ENCODE assay signal across 23 cellular contexts in genomic region chr2:71150082-71150816, GRCh38. TPM values are rescaled to one million over a fixed set of nuclear protein-coding genes. Genes with fewer than 3 reads are reported as not detected.
DNase-seq lines count a peak whose midpoint lies in the region; ATAC-seq, FAIRE-seq and TF ChIP-seq lines count a peak whose summit lies in the region.
"Had no signal": no experiment of that assay in that cellular context is flagged by ENCODE, and none has a peak within 500 bp of the region (broad histone marks: within the 10 kb centered on the region; RNA-seq: fewer than 3 reads in every experiment).

No MANE protein-coding gene starts in this region.

- H3K4me1 Mint-ChIP-seq in immature natural killer cell: peaks cover 0 to 1% of the 10 kb centered on the region in 2 donors

- TF ChIP-seq POLR2A in breast epithelium (IDR thresholded peaks at IDR 0.05) (no peak), testis (IDR thresholded peaks at IDR 0.05) (no peak)

- H3K27me3 ChIP-seq in mammary epithelial cell (ENCODE audit: insufficient read depth, low read length): no peaks in the 10 kb centered on the region
- no peaks in the 10 kb centered on the region for H3K27me3 ChIP-seq in breast epithelium
- H3K27me3 ChIP-seq in bronchial epithelial cell (ENCODE audit: control insufficient read depth, insufficient read depth, low read length): no peaks in the 10 kb centered on the region
- no peaks in the 10 kb centered on the region for H3K27me3 ChIP-seq in testis
- H3K27me3 ChIP-seq: uterus had no signal

- WGBS in mammary epithelial cell (ENCODE audit: low coverage, missing lambda C conversion rate): 38% methylated on average over 3 of the region's 3 CpGs
- WGBS in testis, 2 donors: 40 to 57% methylated on average over 3 of the region's 3 CpGs

- CTCF ChIA-PET in mammary epithelial cell (lab: Charles Lee; ENCODE audit: low non-redundant PET): interaction anchor here (0.5 to 0.6 kb wide), 2 partner anchors 81 to 311 kb away, joined by 6 to 7 read pairs; no protein-coding TSS in a partner anchor

- no peaks in the 10 kb centered on the region for H3K79me2 ChIP-seq in mammary epithelial cell (ENCODE audit: insufficient read depth, low read length)

- dilution Hi-C loops in mammary epithelial cell (cut with HindIII; ENCODE audit: low sequenced_read_pairs): no loop called here

- H3K27ac ChIP-seq in mammary epithelial cell (ENCODE audit: insufficient read depth, low read depth, low read length) (no peak overlapping the region), breast epithelium (no peak overlapping the region), testis (no peak overlapping the region)
- H3K27ac ChIP-seq: HL-60, uterus had no signal

- no peak for ATAC-seq in GM21390 (IDR thresholded peaks at IDR 0.05; ENCODE audit: unreplicated experiment)
- ATAC-seq: activated CD4-positive, CD25-positive, alpha-beta regulatory T cell treated with anti-CD3 and anti-CD28 coated beads, Interleukin-2, amount 50 U/mL, for 24 hours had no signal

- H3K4me3 Mint-ChIP-seq in immature natural killer cell: no peak overlapping the region
- H3K4me3 Mint-ChIP-seq: CD4-positive, CD25-positive, alpha-beta regulatory T cell had no signal

- DNase-seq in mammary epithelial cell (peak; percentile 28), breast epithelium (ENCODE audit: low spot score in 2 of 2) (no peak), bronchial epithelial cell (ENCODE audit: low read depth) (peak; percentile 48), immature natural killer cell (no peak), testis (peak; percentile 33), ecto neural progenitor cell (ENCODE audit: low spot score) (no peak)
- no peak for DNase-seq in stimulated activated CD4-positive, alpha-beta T cell treated with anti-CD3 and anti-CD28 coated beads, Interleukin-15, amount 100 ng/mL, for 24 hours
- DNase-seq: amygdala; CD4-positive, CD25-positive, alpha-beta regulatory T cell; DMS79 treated with DMSO at 0.1 percent for 48 hours; foreskin melanocyte; KBM-7; MV-4-11; NCI-H2081 treated with DMSO at 0.1 percent for 48 hours; NCI-H526 treated with DMSO at 0.1 percent for 48 hours; PC-3; stimulated activated CD4-positive, alpha-beta T cell treated with anti-CD3 and anti-CD28 coated beads, Interleukin-2, amount 100 ng/mL, for 24 hours; T-helper 9 cell; uterus had no signal

- no peak overlapping the region for H3K9ac ChIP-seq in mammary epithelial cell (ENCODE audit: insufficient read depth, low read length)

- no peak overlapping the region for H3K4me2 ChIP-seq in mammary epithelial cell (ENCODE audit: insufficient read depth, low read depth, low read length)

- no peak overlapping the region for H2AFZ ChIP-seq in mammary epithelial cell (ENCODE audit: low read depth, low read length)

- H3K36me3 ChIP-seq in mammary epithelial cell (ENCODE audit: insufficient read depth, low read length) (peaks cover 14% of the 10 kb centered on the region), breast epithelium (peaks cover 6% of the 10 kb centered on the region), bronchial epithelial cell (ENCODE audit: control insufficient read depth, insufficient read depth, low read length) (peaks cover 8% of the 10 kb centered on the region), testis (ENCODE audit: low read depth, missing control alignments) (no peaks in the 10 kb centered on the region)
- H3K36me3 ChIP-seq: uterus had no signal

- H3K9me3 ChIP-seq in mammary epithelial cell (replicated peaks; ENCODE audit: insufficient read depth, low read length): no peaks in the 10 kb centered on the region
- no peaks in the 10 kb centered on the region for H3K9me3 ChIP-seq in breast epithelium
- no peaks in the 10 kb centered on the region for H3K9me3 ChIP-seq in testis
- H3K9me3 ChIP-seq: uterus had no signal

- no peaks in the 10 kb centered on the region for H4K20me1 ChIP-seq in mammary epithelial cell (ENCODE audit: insufficient read depth, low read length)

- H3K36me3 Mint-ChIP-seq in immature natural killer cell: peaks cover 28 to 38% (median 33%) of the 10 kb centered on the region in 3 donors

- no peak overlapping the region for H3K4me3 ChIP-seq in mammary epithelial cell (replicated peaks in 1 of 3; ENCODE audit: insufficient read depth in 1 of 3, low read depth in 2 of 3, low read length in 3 of 3)
- H3K4me3 ChIP-seq in breast epithelium: no peak overlapping the region
- no peak overlapping the region for H3K4me3 ChIP-seq in bronchial epithelial cell (ENCODE audit: low read depth, low read length)
- H3K4me3 ChIP-seq in testis: no peak overlapping the region
- H3K4me3 ChIP-seq: uterus had no signal

- H3K27ac Mint-ChIP-seq in immature natural killer cell: peak overlapping the region in 4 of 6 donors; percentile 20 to 67 (median 48)
- H3K27ac Mint-ChIP-seq: activated T-helper 2 cell treated with anti-CD3 and anti-CD28 coated beads, Interferon-gamma antibody, Interleukin-2, Interleukin-4, amounts not matched to agents 10 μg/mL and 5 μg/mL and 100 μg/mL, durations not matched to agents 14 hours and 24 hours and 36 hours had no signal

- intact Hi-C loops in mammary epithelial cell (cut with micrococcal nuclease): no loop called here
- intact Hi-C loops in breast epithelium (cut with DNase I; ENCODE audit: low total_unique reads): no loop called here
- intact Hi-C loops in testis (cut with DNase I; ENCODE audit: low total_unique reads): no loop called here

- FAIRE-seq in bronchial epithelial cell (lab: Jason Lieb, UNC): no peak

- H3K27me3 Mint-ChIP-seq in immature natural killer cell (ENCODE audit: low read depth in 3 of 3): no peaks in the 10 kb centered on the region
- H3K27me3 Mint-ChIP-seq: CD4-positive, CD25-positive, alpha-beta regulatory T cell had no signal

- H3K4me1 ChIP-seq in mammary epithelial cell (ENCODE audit: insufficient read depth, low read length) (peaks cover 6% of the 10 kb centered on the region), breast epithelium (no peaks in the 10 kb centered on the region), testis (no peaks in the 10 kb centered on the region)
- H3K4me1 ChIP-seq: uterus had no signal

- in situ Hi-C loops in mammary epithelial cell (cut with MboI; ENCODE audit: low sequenced_read_pairs in 2 of 2): no loop called here

- no peaks in the 10 kb centered on the region for H3K9me3 Mint-ChIP-seq in immature natural killer cell
- H3K9me3 Mint-ChIP-seq: activated T-helper 2 cell treated with anti-CD3 and anti-CD28 coated beads, Interferon-gamma antibody, Interleukin-2, Interleukin-4, amounts not matched to agents 10 μg/mL and 5 μg/mL and 100 μg/mL, durations not matched to agents 14 hours and 24 hours and 36 hours; CD4-positive, CD25-positive, alpha-beta regulatory T cell had no signal

- TF ChIP-seq CTCF in mammary epithelial cell (conservative IDR thresholded peaks at IDR 0.05 in 1 of 2, IDR thresholded peaks at IDR 0.05 in 1 of 2; ENCODE audit: extremely low read depth in 1 of 2, insufficient read depth in 1 of 2, low read depth in 1 of 2, low read length in 2 of 2): peak; percentile 8 to 13
- no peak for TF ChIP-seq CTCF in breast epithelium (IDR thresholded peaks at IDR 0.05)
- TF ChIP-seq CTCF in bronchial epithelial cell (IDR thresholded peaks at IDR 0.05; ENCODE audit: insufficient read depth, low read length, severe bottlenecking): no peak
- no peak for TF ChIP-seq CTCF in testis (IDR thresholded peaks at IDR 0.05)

- BruUV-seq in mammary epithelial cell (replicated peaks; lab: Mats Ljungman, UMichigan): TSS peak; percentile 3

RNA-seq across cellular contexts. Expression of gene MPHOSPH10, which starts 19.8 kb away (rescaled TPM):
- 10 to 100 TPM; 10.5 to 28.1 TPM for total RNA-seq in mammary epithelial cell
- 9.2 TPM for polyA plus RNA-seq in mammary epithelial cell
- polyA minus RNA-seq in mammary epithelial cell: 30.1 TPM
- 10 to 100 TPM; 24.8 to 32.1 (median 27.5) TPM for total RNA-seq in breast epithelium
- 11.4 and 12.1 TPM in 2 replicates for total RNA-seq in bronchial epithelial cell
- 10 to 100 TPM in 2 of 3 donors, 1 to 10 TPM in 1; 7.7 to 22.6 (median 13.4) TPM for polyA plus RNA-seq in immature natural killer cell
- total RNA-seq in testis: 10 to 100 TPM; 19.9 to 25.6 TPM
- 6.4 TPM for polyA plus RNA-seq in testis (ENCODE audit: insufficient read depth, low read depth, low replicate concordance)

RNA-seq across cellular contexts. Expression of gene MCEE, which starts 20.2 kb away (rescaled TPM):
- total RNA-seq in mammary epithelial cell (1 to 10 TPM; 7.0 to 9.3 TPM), breast epithelium (10 to 100 TPM; 16.0 to 33.8 (median 27.5) TPM), bronchial epithelial cell (6.1 and 12.8 TPM in 2 replicates), testis (10 to 100 TPM; 10.7 to 14.6 TPM)
- polyA plus RNA-seq in mammary epithelial cell (4.6 TPM), immature natural killer cell (10 to 100 TPM; 13.7 to 23.6 (median 16.3) TPM), testis (ENCODE audit: insufficient read depth, low read depth, low replicate concordance) (7.7 TPM)
- 28.9 TPM for polyA minus RNA-seq in mammary epithelial cell

Comparison
In these comparisons a context has a peak if more than half of its experiments do, and no peak if none do; other contexts are left out.
1. DNase-seq: peak in mammary epithelial cell (single experiment), bronchial epithelial cell (single experiment) and testis (single experiment); none in breast epithelium (0 of 2), immature natural killer cell (0 of 3), ecto neural progenitor cell (single experiment) and stimulated activated CD4-positive, alpha-beta T cell treated with anti-CD3 and anti-CD28 coated beads, Interleukin-15, amount 100 ng/mL, for 24 hours (single experiment).
2. CTCF ChIP-seq: peak in mammary epithelial cell (2 of 2); none in breast epithelium (0 of 3), bronchial epithelial cell (single experiment) and testis (0 of 3).